Comparison of ENCODE assay signal across 21 cellular contexts in the genomic region with DNA sequence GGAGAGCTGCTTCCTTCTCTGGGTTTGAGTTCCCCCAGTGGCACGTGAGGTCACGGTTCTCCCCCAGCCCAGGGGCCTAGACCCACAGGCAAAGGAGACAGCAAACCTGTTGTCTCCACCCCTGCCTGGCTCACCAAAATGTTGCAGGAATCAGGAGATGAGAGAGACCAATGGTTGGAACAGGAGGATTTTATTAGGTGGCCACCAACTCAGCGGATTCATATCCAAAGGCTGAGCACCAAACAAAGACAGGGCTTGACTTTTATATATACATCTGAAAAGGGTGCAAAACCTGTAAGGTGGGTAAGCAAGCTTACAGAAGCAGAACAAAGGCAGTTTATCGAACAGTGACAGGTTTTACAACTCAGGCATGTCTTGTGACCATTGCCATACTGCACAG. TPM values are rescaled to one million over a fixed set of nuclear protein-coding genes. Genes with fewer than 3 reads are reported as not detected.
DNase-seq lines count a peak whose midpoint lies in the region; ATAC-seq and TF ChIP-seq lines count a peak whose summit lies in the region.
"Had no signal": no experiment of that assay in that cellular context is flagged by ENCODE, and none has a peak within 500 bp of the region (broad histone marks: within the 10 kb centered on the region; RNA-seq: fewer than 3 reads in every experiment).

No MANE protein-coding gene starts in this region.

- no peak overlapping the region for H3K4me2 ChIP-seq in DND-41 (ENCODE audit: insufficient read depth, low read length)

- peaks cover 8 to 12% of the 10 kb centered on the region in 2 donors for H3K9me3 Mint-ChIP-seq in activated T-cell treated with anti-CD3 and anti-CD28 coated beads, Interleukin-2, amount 50 U/mL, for 72 hours

- intact Hi-C loops in left cardiac atrium (cut with DNase I), result no loop called here

- H3K27ac ChIP-seq in DND-41 (ENCODE audit: low read length), result no peak overlapping the region
- H3K27ac ChIP-seq: GM23248, SJSA1 had no signal

- H3K4me3 ChIP-seq in DND-41 (ENCODE audit: low read depth in 1 of 2, low read length in 2 of 2) (no peak overlapping the region), cardiac fibroblast (replicated peaks in 1 of 2; ENCODE audit: low read depth in 2 of 2, low read length in 2 of 2) (no peak overlapping the region)
- H3K4me3 ChIP-seq: GM23248, MG63, SJSA1 had no signal

- ATAC-seq in DND-41 (ENCODE audit: insufficient read depth, low read depth) (no peak), left cardiac atrium (no peak)
- no peak for ATAC-seq in activated T-cell treated with anti-CD3 and anti-CD28 coated beads, Interleukin-2, amount 50 U/mL, for 72 hours (replicated peaks in 1 of 2)

- peaks cover 35% of the 10 kb centered on the region for H3K9me3 ChIP-seq in DND-41 (ENCODE audit: insufficient read depth, low read length, severe bottlenecking)
- H3K9me3 ChIP-seq: MG63 had no signal

- no peaks in the 10 kb centered on the region for H3K4me1 Mint-ChIP-seq in activated T-cell treated with anti-CD3 and anti-CD28 coated beads, Interleukin-2, amount 50 U/mL, for 72 hours (ENCODE audit: low read depth)
- H3K4me1 Mint-ChIP-seq: CD14-positive monocyte had no signal

- no peak for TF ChIP-seq RAD21 in Ishikawa (IDR thresholded peaks at IDR 0.05; ENCODE audit: low read depth)

- H3K36me3 Mint-ChIP-seq in activated T-cell treated with anti-CD3 and anti-CD28 coated beads, Interleukin-2, amount 50 U/mL, for 72 hours (ENCODE audit: insufficient read depth in 2 of 2), result peaks cover 5 to 6% of the 10 kb centered on the region in 2 donors
- H3K36me3 Mint-ChIP-seq: CD14-positive monocyte had no signal

- no peaks in the 10 kb centered on the region for H3K36me3 ChIP-seq in DND-41 (ENCODE audit: insufficient read depth, low read length)
- H3K36me3 ChIP-seq: MG63, SJSA1 had no signal

- no peak overlapping the region for H2AFZ ChIP-seq in DND-41 (ENCODE audit: low read depth, low read length)
- H2AFZ ChIP-seq: GM23248 had no signal

- no peak for TF ChIP-seq CTCF in DND-41 (IDR thresholded peaks at IDR 0.05; ENCODE audit: borderline replicate concordance, extremely low read depth, low read length, poor library complexity, severe bottlenecking)
- no peak for TF ChIP-seq CTCF in cardiac fibroblast (IDR thresholded peaks at IDR 0.05; ENCODE audit: low read depth, low read length)
- no peak for TF ChIP-seq CTCF in GM10266 (IDR thresholded peaks at IDR 0.05; ENCODE audit: control insufficient read depth, insufficient read depth, low read depth, missing control alignments)

- no peaks in the 10 kb centered on the region for H3K4me1 ChIP-seq in DND-41 (ENCODE audit: insufficient read depth, low read length)
- H3K4me1 ChIP-seq: SJSA1 had no signal

- no peaks in the 10 kb centered on the region for H3K27me3 Mint-ChIP-seq in activated T-cell treated with anti-CD3 and anti-CD28 coated beads, Interleukin-2, amount 50 U/mL, for 72 hours (ENCODE audit: low read depth)

- H3K9ac ChIP-seq in DND-41 (ENCODE audit: low read depth, low read length), result no peak overlapping the region
- H3K9ac ChIP-seq: GM23248 had no signal

- no peak overlapping the region for H3K4me3 Mint-ChIP-seq in activated T-cell treated with anti-CD3 and anti-CD28 coated beads, Interleukin-2, amount 50 U/mL, for 72 hours
- H3K4me3 Mint-ChIP-seq: CD14-positive monocyte had no signal

- H3K27me3 ChIP-seq in DND-41 (ENCODE audit: insufficient read depth, low read length, poor library complexity), result no peaks in the 10 kb centered on the region
- H3K27me3 ChIP-seq: MG63, SJSA1 had no signal

- no peaks in the 10 kb centered on the region for H4K20me1 ChIP-seq in DND-41 (ENCODE audit: insufficient read depth, low read length)

- no peak overlapping the region for H3K27ac Mint-ChIP-seq in activated T-cell treated with anti-CD3 and anti-CD28 coated beads, Interleukin-2, amount 50 U/mL, for 72 hours
- H3K27ac Mint-ChIP-seq: CD14-positive monocyte had no signal

- peak; percentile 15 for DNase-seq in DND-41
- DNase-seq in cardiac fibroblast (ENCODE audit: low read depth in 2 of 2), result peak; percentile 2
- peak; percentile 2 for DNase-seq in lung microvascular endothelial cell (ENCODE audit: low read depth in 2 of 2)
- no peak for DNase-seq in left cardiac atrium
- no peak for DNase-seq in activated T-cell treated with anti-CD3 and anti-CD28 coated beads, Interleukin-2, amount 50 U/mL, for 72 hours
- DNase-seq in dedifferentiated amniotic fluid mesenchymal stem cell (ENCODE audit: extremely low spot score), result no peak
- no peak for DNase-seq in GM10266 (ENCODE audit: extremely low spot score)
- DNase-seq: GM23248, HCEC 1CT, MG63, NCI-H1105 treated with DMSO at 0.1 percent for 48 hours, NCI-H1694, NCI-H2081, NCI-H2171, NCI-H345, NCI-H524, NCI-H82, OCI-M1 had no signal

- H3K79me2 ChIP-seq in DND-41 (ENCODE audit: insufficient read depth, low read length), result no peaks in the 10 kb centered on the region

- TF ChIP-seq EP300 in Ishikawa (IDR thresholded peaks at IDR 0.05; ENCODE audit: borderline replicate concordance), result no peak

TF ChIP-seq in Ishikawa, 13 proteins besides CTCF, POLR2A, EP300 and RAD21:
- no peak for TF ChIP-seq TCF12 (IDR thresholded peaks at IDR 0.05; ENCODE audit: low read depth)
- TF ChIP-seq YY1 (IDR thresholded peaks at IDR 0.05; ENCODE audit: low read depth), result no peak
- 0 out of 2 replicates have a peak, but pooled peaks have one; percentile 8 for TF ChIP-seq USF1 (IDR thresholded peaks at IDR 0.05)
TF ChIP-seq in Ishikawa: peak in this region for 1.

RNA-seq across cellular contexts. Expression of gene ADAM21, which starts 9.2 kb away (rescaled TPM):
- total RNA-seq in lung microvascular endothelial cell (under 0.01 TPM in 2 replicates), left cardiac atrium (under 1 TPM; 0.10 to 0.65 TPM)
- under 1 TPM in 1 of 2 donors, not detected in 1; 0.14 TPM for total RNA-seq in activated T-cell treated with anti-CD3 and anti-CD28 coated beads, Interleukin-2, amount 50 U/mL, for 72 hours

RNA-seq across cellular contexts. Expression of gene SYNJ2BP, which starts 25.9 kb away (rescaled TPM):
- 13.9 and 18.7 TPM in 2 replicates for total RNA-seq in lung microvascular endothelial cell
- total RNA-seq in left cardiac atrium, result 10 to 100 TPM; 35.3 to 43.8 TPM
- total RNA-seq in activated T-cell treated with anti-CD3 and anti-CD28 coated beads, Interleukin-2, amount 50 U/mL, for 72 hours, result 1 to 10 TPM; 3.3 to 4.4 TPM

Comparison
In these comparisons a context has a peak if more than half of its experiments do, and no peak if none do; other contexts are left out.
1. DNase-seq: peak in DND-41 (single experiment), cardiac fibroblast (2 of 2) and lung microvascular endothelial cell (2 of 2); none in left cardiac atrium (single experiment), activated T-cell treated with anti-CD3 and anti-CD28 coated beads, Interleukin-2, amount 50 U/mL, for 72 hours (0 of 2), dedifferentiated amniotic fluid mesenchymal stem cell (single experiment) and GM10266 (single experiment).